1 cellular context compared by ENCODE assay signal in the genomic region with DNA sequence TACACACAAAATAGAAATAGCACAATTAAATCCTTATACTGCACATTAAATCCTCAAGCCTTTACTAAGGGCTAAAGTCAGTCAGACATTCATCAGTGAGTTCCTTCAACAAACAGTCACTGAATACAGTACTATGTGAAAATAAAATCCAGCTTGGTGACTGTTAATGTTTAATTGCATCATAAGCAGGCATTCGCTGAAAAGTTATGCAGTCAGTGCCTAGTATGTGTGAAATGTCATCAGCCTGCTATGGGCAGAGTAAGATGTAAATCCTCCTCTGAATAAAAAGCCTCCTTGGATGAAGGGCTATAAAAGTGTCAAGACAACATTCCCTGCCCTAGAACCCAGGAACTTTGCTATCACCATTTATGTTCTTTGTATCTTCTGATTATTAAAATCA.
TF ChIP-seq lines count a peak whose summit lies in the region.

No MANE protein-coding gene starts in this region.

TF ChIP-seq in K562, 482 proteins besides CTCF, POLR2A, EP300 and RAD21 (continued from another document):
- TF ChIP-seq TRIM25 (IDR thresholded peaks at IDR 0.05; ENCODE audit: borderline replicate concordance) = no peak
- TF ChIP-seq GABPA (tag; conservative IDR thresholded peaks at IDR 0.05; ENCODE audit: low read depth) = no peak
- no peak for TF ChIP-seq TAL1 (IDR thresholded peaks at IDR 0.05)
- no peak for TF ChIP-seq GMEB1 (CRISPR knock-in tag; IDR thresholded peaks at IDR 0.05)
- TF ChIP-seq, protein P1, sequence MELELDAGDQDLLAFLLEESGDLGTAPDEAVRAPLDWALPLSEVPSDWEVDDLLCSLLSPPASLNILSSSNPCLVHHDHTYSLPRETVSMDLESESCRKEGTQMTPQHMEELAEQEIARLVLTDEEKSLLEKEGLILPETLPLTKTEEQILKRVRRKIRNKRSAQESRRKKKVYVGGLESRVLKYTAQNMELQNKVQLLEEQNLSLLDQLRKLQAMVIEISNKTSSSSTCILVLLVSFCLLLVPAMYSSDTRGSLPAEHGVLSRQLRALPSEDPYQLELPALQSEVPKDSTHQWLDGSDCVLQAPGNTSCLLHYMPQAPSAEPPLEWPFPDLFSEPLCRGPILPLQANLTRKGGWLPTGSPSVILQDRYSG (tag; conservative IDR thresholded peaks at IDR 0.05; ENCODE audit: low read depth) = no peak
- no peak for TF ChIP-seq SMARCA4 (IDR thresholded peaks at IDR 0.05)
- TF ChIP-seq KLF1 (tag; IDR thresholded peaks at IDR 0.05) = no peak
- no peak for TF ChIP-seq NFE2L1 (tag; IDR thresholded peaks at IDR 0.05; ENCODE audit: borderline replicate concordance, low read depth)
- no peak for TF ChIP-seq CREB5 (CRISPR knock-in tag; IDR thresholded peaks at IDR 0.05)
- no peak for TF ChIP-seq LCOR (CRISPR knock-in tag; IDR thresholded peaks at IDR 0.05)
- TF ChIP-seq RREB1 (CRISPR knock-in tag; IDR thresholded peaks at IDR 0.05) = no peak
- no peak for TF ChIP-seq ZNF212 (CRISPR knock-in tag; IDR thresholded peaks at IDR 0.05)
- no peak for TF ChIP-seq ZBTB12 (CRISPR knock-in tag; IDR thresholded peaks at IDR 0.05)
- no peak for TF ChIP-seq CBFB (CRISPR knock-in tag; IDR thresholded peaks at IDR 0.05)
- TF ChIP-seq HDAC3 (IDR thresholded peaks at IDR 0.05; ENCODE audit: borderline replicate concordance, partially characterized antibody) = no peak
- no peak for TF ChIP-seq ZNF140 (CRISPR knock-in tag; IDR thresholded peaks at IDR 0.05)
- TF ChIP-seq, protein P2, sequence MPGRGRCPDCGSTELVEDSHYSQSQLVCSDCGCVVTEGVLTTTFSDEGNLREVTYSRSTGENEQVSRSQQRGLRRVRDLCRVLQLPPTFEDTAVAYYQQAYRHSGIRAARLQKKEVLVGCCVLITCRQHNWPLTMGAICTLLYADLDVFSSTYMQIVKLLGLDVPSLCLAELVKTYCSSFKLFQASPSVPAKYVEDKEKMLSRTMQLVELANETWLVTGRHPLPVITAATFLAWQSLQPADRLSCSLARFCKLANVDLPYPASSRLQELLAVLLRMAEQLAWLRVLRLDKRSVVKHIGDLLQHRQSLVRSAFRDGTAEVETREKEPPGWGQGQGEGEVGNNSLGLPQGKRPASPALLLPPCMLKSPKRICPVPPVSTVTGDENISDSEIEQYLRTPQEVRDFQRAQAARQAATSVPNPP (IDR thresholded peaks at IDR 0.05; ENCODE audit: borderline replicate concordance, insufficient read depth, insufficient read length) = no peak
